1 cellular context compared by ENCODE assay signal in the genomic region with DNA sequence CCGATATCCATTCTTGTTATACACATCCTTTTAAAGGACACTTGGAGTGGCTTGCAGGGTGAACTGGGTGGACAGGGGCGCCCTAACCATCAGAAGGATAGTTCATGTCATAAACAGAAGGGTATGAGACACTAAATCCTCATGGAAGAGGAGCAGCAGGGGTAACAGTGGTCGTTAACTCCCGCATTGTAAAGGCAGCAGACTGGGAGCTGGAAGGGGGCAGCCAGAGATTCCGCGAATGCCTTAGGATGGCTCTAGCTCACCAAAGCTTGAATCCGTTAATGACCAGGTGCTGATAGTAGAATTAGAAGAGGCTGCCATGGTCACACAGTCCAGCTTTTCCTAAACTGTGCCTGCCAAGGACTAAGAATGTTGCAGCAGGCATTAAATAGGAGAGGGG.
TF ChIP-seq lines count a peak whose summit lies in the region.

No MANE protein-coding gene starts in this region.

TF ChIP-seq in H1, 55 proteins besides CTCF, POLR2A, EP300 and RAD21:
- TF ChIP-seq, protein P1, sequence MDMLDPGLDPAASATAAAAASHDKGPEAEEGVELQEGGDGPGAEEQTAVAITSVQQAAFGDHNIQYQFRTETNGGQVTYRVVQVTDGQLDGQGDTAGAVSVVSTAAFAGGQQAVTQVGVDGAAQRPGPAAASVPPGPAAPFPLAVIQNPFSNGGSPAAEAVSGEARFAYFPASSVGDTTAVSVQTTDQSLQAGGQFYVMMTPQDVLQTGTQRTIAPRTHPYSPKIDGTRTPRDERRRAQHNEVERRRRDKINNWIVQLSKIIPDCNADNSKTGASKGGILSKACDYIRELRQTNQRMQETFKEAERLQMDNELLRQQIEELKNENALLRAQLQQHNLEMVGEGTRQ (IDR thresholded peaks at IDR 0.05; ENCODE audit: low read length): no peak
- TF ChIP-seq NANOG (IDR thresholded peaks at IDR 0.05; ENCODE audit: insufficient read depth, low read depth, low read length, poor library complexity, severe bottlenecking): peak; percentile 87
- TF ChIP-seq TEAD4 (IDR thresholded peaks at IDR 0.05; ENCODE audit: low read depth, low read length): peak; percentile 76
